Comparison of ENCODE assay signal across 1 cellular context in genomic region chr17:36182176-36183000, GRCh38.
A peak's percentile ranks its signal among the peaks of the same experiment; 100 is the strongest.
TF ChIP-seq lines count a peak whose summit lies in the region.

No MANE protein-coding gene starts in this region.

TF ChIP-seq in K562, 482 proteins besides CTCF, POLR2A, EP300 and RAD21:
- TF ChIP-seq ZNF3 (CRISPR knock-in tag; IDR thresholded peaks at IDR 0.05) (no peak), PCBP1 (IDR thresholded peaks at IDR 0.05; ENCODE audit: low read depth, low read length, poor library complexity, severe bottlenecking) (peak; percentile 4), ZKSCAN8 (CRISPR knock-in tag; IDR thresholded peaks at IDR 0.05) (no peak), TAF7 (tag; IDR thresholded peaks at IDR 0.05) (no peak), STAT5A (IDR thresholded peaks at IDR 0.05; ENCODE audit: borderline replicate concordance, low read length) (no peak)
